14 cellular contexts compared by ENCODE assay signal in genomic region chr7:116232402-116232749, GRCh38. TPM values are rescaled to one million over a fixed set of nuclear protein-coding genes. Genes with fewer than 3 reads are reported as not detected.
DNase-seq lines count a peak whose midpoint lies in the region; ATAC-seq and TF ChIP-seq lines count a peak whose summit lies in the region.
"Had no signal": no experiment of that assay in that cellular context is flagged by ENCODE, and none has a peak within 500 bp of the region (broad histone marks: within the 10 kb centered on the region; RNA-seq: fewer than 3 reads in every experiment).

No MANE protein-coding gene starts in this region.

- in situ Hi-C loops in mammary epithelial cell (cut with MboI; ENCODE audit: low sequenced_read_pairs in 2 of 2) = no loop called here

- no TSS peak for BruUV-seq in mammary epithelial cell (replicated peaks; lab: Mats Ljungman, UMichigan)

- TF ChIP-seq POLR2A in breast epithelium (IDR thresholded peaks at IDR 0.05) = no peak

- ATAC-seq in HG02973 (IDR thresholded peaks at IDR 0.05; ENCODE audit: unreplicated experiment) = no peak

- no peak for DNase-seq in mammary epithelial cell
- DNase-seq in breast epithelium (ENCODE audit: low spot score in 2 of 2) = no peak
- no peak for DNase-seq in ascending aorta (ENCODE audit: low spot score in 2 of 2)
- peak; percentile 61 for DNase-seq in iris pigment epithelial cell (ENCODE audit: low read depth)
- DNase-seq in tibial artery = no peak
- DNase-seq in GM20000 (ENCODE audit: low spot score) = no peak
- no peak for DNase-seq in NCI-H2171 treated with DMSO at 0.1 percent for 48 hours (lab: John Stamatoyannopoulos, UW)
- DNase-seq: activated gamma-delta T cell; effector CD8-positive, alpha-beta T cell; H7; naive B cell; stimulated activated naive CD4-positive, alpha-beta T cell treated with Interleukin-2 at 50 U/mL for 16 hours; WERI-Rb-1 had no signal

- no peak for TF ChIP-seq CTCF in mammary epithelial cell (conservative IDR thresholded peaks at IDR 0.05 in 1 of 2, IDR thresholded peaks at IDR 0.05 in 1 of 2; ENCODE audit: extremely low read depth in 1 of 2, insufficient read depth in 1 of 2, low read depth in 1 of 2, low read length in 2 of 2)
- TF ChIP-seq CTCF in breast epithelium (IDR thresholded peaks at IDR 0.05) = no peak
- TF ChIP-seq CTCF in ascending aorta (IDR thresholded peaks at IDR 0.05) = no peak
- TF ChIP-seq CTCF in tibial artery (IDR thresholded peaks at IDR 0.05) = no peak
- TF ChIP-seq CTCF in GM20000 (IDR thresholded peaks at IDR 0.05; ENCODE audit: extremely low read depth, missing control alignments) = no peak

- H3K27me3 ChIP-seq in mammary epithelial cell (ENCODE audit: insufficient read depth, low read length) (no peaks in the 10 kb centered on the region), breast epithelium (no peaks in the 10 kb centered on the region), ascending aorta (no peaks in the 10 kb centered on the region), tibial artery (no peaks in the 10 kb centered on the region)

- no peak overlapping the region for H2AFZ ChIP-seq in mammary epithelial cell (ENCODE audit: low read depth, low read length)

- H3K4me3 ChIP-seq in mammary epithelial cell (replicated peaks in 1 of 3; ENCODE audit: insufficient read depth in 1 of 3, low read depth in 2 of 3, low read length in 3 of 3) (no peak overlapping the region), breast epithelium (no peak overlapping the region), ascending aorta (no peak overlapping the region), tibial artery (no peak overlapping the region)

- intact Hi-C loops in mammary epithelial cell (cut with micrococcal nuclease) = loop anchor here (1.0 kb wide), 1 partner anchor 20 kb away; no protein-coding TSS in a partner anchor
- intact Hi-C loops in breast epithelium (cut with DNase I; ENCODE audit: low total_unique reads) = loop anchor here (10.0 kb wide), 1 partner anchor 48 kb away; no protein-coding TSS in a partner anchor
- intact Hi-C loops in ascending aorta (cut with DNase I) = loop anchor here (5.0 kb wide), 1 partner anchor 630 kb away; the partner anchor contains the start of gene CAPZA2
- intact Hi-C loops in tibial artery (cut with DNase I; ENCODE audit: low total_unique reads) = no loop called here

- H3K36me3 ChIP-seq in mammary epithelial cell (ENCODE audit: insufficient read depth, low read length) (peaks cover 10% of the 10 kb centered on the region), breast epithelium (no peaks in the 10 kb centered on the region), ascending aorta (peaks cover 0 to 14% of the 10 kb centered on the region in 2 donors), tibial artery (no peaks in the 10 kb centered on the region)
- H3K36me3 ChIP-seq: WERI-Rb-1 had no signal

- H3K4me1 ChIP-seq in mammary epithelial cell (ENCODE audit: insufficient read depth, low read length) (peaks cover 51% of the 10 kb centered on the region), breast epithelium (peaks cover 0 to 19% of the 10 kb centered on the region in 2 donors), ascending aorta (peaks cover 22 to 75% of the 10 kb centered on the region in 2 donors), tibial artery (peaks cover 0 to 97% (median 64%) of the 10 kb centered on the region in 4 donors)

- H4K20me1 ChIP-seq in mammary epithelial cell (ENCODE audit: insufficient read depth, low read length) = peaks cover 1% of the 10 kb centered on the region

- CTCF ChIA-PET in mammary epithelial cell (lab: Charles Lee; ENCODE audit: low non-redundant PET) = interaction anchor here (0.6 to 0.9 kb wide), 3 partner anchors 17 to 93 kb away, joined by 3 to 6 read pairs (median 4); no protein-coding TSS in a partner anchor

- H3K9ac ChIP-seq in mammary epithelial cell (ENCODE audit: insufficient read depth, low read length) = no peak overlapping the region

- dilution Hi-C loops in mammary epithelial cell (cut with HindIII; ENCODE audit: low sequenced_read_pairs) = no loop called here

- H3K27ac ChIP-seq in mammary epithelial cell (ENCODE audit: insufficient read depth, low read depth, low read length) = peak overlapping the region; percentile 32
- no peak overlapping the region for H3K27ac ChIP-seq in breast epithelium
- peak overlapping the region; percentile 84 to 91 for H3K27ac ChIP-seq in ascending aorta
- peak overlapping the region; percentile 87 to 90 for H3K27ac ChIP-seq in tibial artery
- H3K27ac ChIP-seq: WERI-Rb-1 had no signal

- H3K4me2 ChIP-seq in mammary epithelial cell (ENCODE audit: insufficient read depth, low read depth, low read length) = peak overlapping the region; percentile 57

- H3K79me2 ChIP-seq in mammary epithelial cell (ENCODE audit: insufficient read depth, low read length) = peaks cover 100% of the 10 kb centered on the region

- no peaks in the 10 kb centered on the region for H3K9me3 ChIP-seq in mammary epithelial cell (replicated peaks; ENCODE audit: insufficient read depth, low read length)
- no peaks in the 10 kb centered on the region for H3K9me3 ChIP-seq in breast epithelium
- no peaks in the 10 kb centered on the region for H3K9me3 ChIP-seq in ascending aorta
- H3K9me3 ChIP-seq in tibial artery = no peaks in the 10 kb centered on the region

RNA-seq across cellular contexts. Expression of gene TES, which starts 22.0 kb away (rescaled TPM):
- total RNA-seq in mammary epithelial cell (100 to 1,000 TPM; 189 to 424 TPM), breast epithelium (100 to 1,000 TPM in 1 of 3 donors, 10 to 100 TPM in 2; 29.0 to 146 (median 88.5) TPM), ascending aorta (108 TPM)
- 113 TPM for polyA plus RNA-seq in mammary epithelial cell
- 210 TPM for polyA minus RNA-seq in mammary epithelial cell

Comparison
In these comparisons a context has a peak if more than half of its experiments do, and no peak if none do; other contexts are left out.
1. H3K27ac ChIP-seq: peak in mammary epithelial cell (single experiment), ascending aorta (2 of 2) and tibial artery (2 of 2); none in breast epithelium (0 of 2).